In genomic region chr4:147789596-147789995, GRCh38 we compare ENCODE assay signal across 25 cellular contexts. TPM values are rescaled to one million over a fixed set of nuclear protein-coding genes. Genes with fewer than 3 reads are reported as not detected.
DNase-seq lines count a peak whose midpoint lies in the region; ATAC-seq and TF ChIP-seq lines count a peak whose summit lies in the region.
"Had no signal": no experiment of that assay in that cellular context is flagged by ENCODE, and none has a peak within 500 bp of the region (broad histone marks: within the 10 kb centered on the region; RNA-seq: fewer than 3 reads in every experiment).

No MANE protein-coding gene starts in this region.

- peak; percentile 47 for DNase-seq in EL
- DNase-seq in RWPE2 (ENCODE audit: low spot score) = no peak
- DNase-seq in dedifferentiated amniotic fluid mesenchymal stem cell (ENCODE audit: extremely low spot score) = no peak
- DNase-seq in G401 (ENCODE audit: low spot score) = no peak
- no peak for DNase-seq in stimulated activated CD4-positive, alpha-beta T cell treated with anti-CD3 and anti-CD28 coated beads, Interleukin-4, amount 100 ng/mL, for 4 hours
- no peak for DNase-seq in NCI-H2227 (lab: John Stamatoyannopoulos, UW; ENCODE audit: unreplicated experiment)
- DNase-seq: ACHN; activated CD4-positive, alpha-beta T cell treated with anti-CD3 and anti-CD28 coated beads for 36 hours; activated naive CD4-positive, alpha-beta T cell treated with anti-CD3 and anti-CD28 coated beads, Interleukin-2, amount 10 ng/mL, durations not matched to agents 7 days and 5 days; activated T-cell treated with anti-CD3 and anti-CD28 coated beads, Interleukin-2, amount 50 U/mL, for 72 hours; CD4-positive, alpha-beta memory T cell; central memory CD4-positive, alpha-beta T cell; DMS79; effector CD4-positive, alpha-beta T cell; Karpas-422; lower lobe of right lung; NCI-H1048; NCI-H2029 treated with DMSO at 0.1 percent for 48 hours; NCI-H510A; SHP77; stimulated activated CD8-positive, alpha-beta memory T cell treated with anti-CD3 and anti-CD28 coated beads, Interleukin-4, amount 100 ng/mL, for 48 hours; substantia nigra had no signal

- H3K9me3 ChIP-seq in RWPE2 (ENCODE audit: severe bottlenecking) (no peaks in the 10 kb centered on the region), gastroesophageal sphincter (no peaks in the 10 kb centered on the region)
- H3K9me3 ChIP-seq: lower lobe of right lung had no signal

- in situ Hi-C loops in G401 (cut with HindIII; ENCODE audit: low sequenced_read_pairs) = no loop called here

- H3K36me3 ChIP-seq in RWPE2 (ENCODE audit: low read depth) = no peaks in the 10 kb centered on the region
- H3K36me3 ChIP-seq in gastroesophageal sphincter = no peaks in the 10 kb centered on the region
- H3K36me3 ChIP-seq: lower lobe of right lung had no signal

- peaks cover 75% of the 10 kb centered on the region for H3K4me1 ChIP-seq in RWPE2 (ENCODE audit: insufficient read depth, poor library complexity, severe bottlenecking)
- H3K4me1 ChIP-seq in gastroesophageal sphincter = peaks cover 43 to 97% (median 53%) of the 10 kb centered on the region in 3 donors

- TF ChIP-seq CTCF in 22Rv1 (IDR thresholded peaks at IDR 0.05) (no peak), RWPE2 (IDR thresholded peaks at IDR 0.05; ENCODE audit: poor library complexity, severe bottlenecking) (no peak), gastroesophageal sphincter (IDR thresholded peaks at IDR 0.05) (no peak)

- ATAC-seq in RWPE2 (ENCODE audit: low read depth) (no peak), gastroesophageal sphincter (no peak)
- ATAC-seq: activated CD4-positive, alpha-beta T cell treated with anti-CD3 and anti-CD28 coated beads for 36 hours; activated T-cell treated with anti-CD3 and anti-CD28 coated beads, Interleukin-2, amount 50 U/mL, for 72 hours; HCT116; lower lobe of right lung had no signal

- WGBS in gastroesophageal sphincter (ENCODE audit: low coverage in 1 of 2), 2 donors = 60% methylated on average over 2 of the region's 2 CpGs; no CpG with 5 or more reads in 1 of the 2 donors

- no peak overlapping the region for H3K4me3 ChIP-seq in RWPE2 (ENCODE audit: severe bottlenecking)
- no peak overlapping the region for H3K4me3 ChIP-seq in gastroesophageal sphincter
- H3K4me3 ChIP-seq: lower lobe of right lung had no signal

- TF ChIP-seq EP300 in gastroesophageal sphincter (IDR thresholded peaks at IDR 0.05) = no peak

- H3K27ac ChIP-seq in 22Rv1 = 0 out of 2 replicates have a peak overlapping the region, but pooled peaks have one; percentile 4
- H3K27ac ChIP-seq in RWPE2 (ENCODE audit: poor library complexity, severe bottlenecking) = peak overlapping the region; percentile 74
- H3K27ac ChIP-seq in gastroesophageal sphincter = peak overlapping the region in 3 of 4 donors; percentile 61 to 75 (median 69)
- H3K27ac ChIP-seq: lower lobe of right lung had no signal

- TF ChIP-seq POLR2A in gastroesophageal sphincter (IDR thresholded peaks at IDR 0.05) = no peak

- H3K27me3 ChIP-seq in RWPE2 (ENCODE audit: insufficient read depth, poor library complexity, severe bottlenecking) = no peaks in the 10 kb centered on the region
- H3K27me3 ChIP-seq in gastroesophageal sphincter = no peaks in the 10 kb centered on the region

RNA-seq across cellular contexts. Expression of gene ARHGAP10, which starts 57.7 kb away (rescaled TPM):
- 100 to 1,000 TPM; 153 to 404 (median 215) TPM for total RNA-seq in gastroesophageal sphincter
- total RNA-seq in G401 (2014; rRNA removed; shearing (Covaris generic)) = 3.7 and 7.6 TPM in 2 replicates

Comparison
In these comparisons a context has a peak if more than half of its experiments do, and no peak if none do; other contexts are left out.
1. H3K27ac ChIP-seq: peak in every context shown above with its lines; median percentile 74 in RWPE2; 69 in gastroesophageal sphincter; 4 in 22Rv1.
2. RNA of gene ARHGAP10, which starts 57.7 kb away (total RNA-seq): 153 to 404 TPM in gastroesophageal sphincter; 3.7 to 7.6 TPM in G401; every median in the first group is over 10 times any median in the second.